In the genomic region with DNA sequence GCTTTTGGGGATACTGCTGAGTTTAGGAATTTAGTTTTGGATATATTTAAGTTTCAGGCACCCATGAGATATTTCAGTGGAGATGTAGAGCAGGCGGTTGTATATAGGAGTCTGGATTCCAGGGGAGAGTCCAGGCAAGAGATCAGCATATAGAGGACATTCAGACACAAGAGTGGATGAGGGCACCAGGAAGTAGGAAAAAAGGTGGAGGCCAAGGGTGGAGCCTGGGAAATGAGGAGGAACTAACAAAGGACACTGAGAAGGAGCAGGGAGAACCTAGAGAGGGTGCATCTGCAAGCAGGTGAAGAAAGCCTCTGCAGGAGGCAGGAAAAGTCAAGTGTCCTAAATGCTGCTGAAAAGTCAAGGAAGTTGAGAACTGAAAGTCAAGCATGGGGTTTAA, we compare ENCODE assay signal across 1 cellular context.
TF ChIP-seq lines count a peak whose summit lies in the region.

No MANE protein-coding gene starts in this region.

TF ChIP-seq in HepG2, 621 proteins besides CTCF, POLR2A, EP300 and RAD21:
- TF ChIP-seq ZNF619 (CRISPR knock-in tag; IDR thresholded peaks at IDR 0.05) (no peak), ZNF136 (CRISPR knock-in tag; IDR thresholded peaks at IDR 0.05; ENCODE audit: low read depth) (no peak), ZNF577 (CRISPR knock-in tag; IDR thresholded peaks at IDR 0.05; ENCODE audit: borderline replicate concordance, low read depth) (no peak)
- TF ChIP-seq, protein P1, sequence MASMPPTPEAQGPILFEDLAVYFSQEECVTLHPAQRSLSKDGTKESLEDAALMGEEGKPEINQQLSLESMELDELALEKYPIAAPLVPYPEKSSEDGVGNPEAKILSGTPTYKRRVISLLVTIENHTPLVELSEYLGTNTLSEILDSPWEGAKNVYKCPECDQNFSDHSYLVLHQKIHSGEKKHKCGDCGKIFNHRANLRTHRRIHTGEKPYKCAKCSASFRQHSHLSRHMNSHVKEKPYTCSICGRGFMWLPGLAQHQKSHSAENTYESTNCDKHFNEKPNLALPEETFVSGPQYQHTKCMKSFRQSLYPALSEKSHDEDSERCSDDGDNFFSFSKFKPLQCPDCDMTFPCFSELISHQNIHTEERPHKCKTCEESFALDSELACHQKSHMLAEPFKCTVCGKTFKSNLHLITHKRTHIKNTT (CRISPR knock-in tag; IDR thresholded peaks at IDR 0.05): no peak
